In genomic region chr20:10985536-10985935, GRCh38 we compare ENCODE assay signal across 12 cellular contexts.
DNase-seq lines count a peak whose midpoint lies in the region; ATAC-seq, FAIRE-seq and TF ChIP-seq lines count a peak whose summit lies in the region.
"Had no signal": no experiment of that assay in that cellular context is flagged by ENCODE, and none has a peak within 500 bp of the region (broad histone marks: within the 10 kb centered on the region; RNA-seq: fewer than 3 reads in every experiment).

No MANE protein-coding gene starts in this region.

- DNase-seq in H4 (ENCODE audit: low spot score): peak; percentile 9
- peak; percentile 55 for DNase-seq in astrocyte of the hippocampus (ENCODE audit: low read depth, low spot score)
- DNase-seq in foreskin fibroblast: peak; percentile 47 to 71
- DNase-seq in stromal cell of bone marrow (ENCODE audit: low read depth): peak; percentile 93
- DNase-seq in HepG2 (ENCODE audit: low spot score): no peak
- no peak for DNase-seq in activated CD4-positive, alpha-beta T cell treated with anti-CD3 and anti-CD28 coated beads, Interleukin-2, amount 50 U/mL, for 4 hours
- DNase-seq: mesendoderm, substantia nigra had no signal

- no peak for TF ChIP-seq EP300 in HepG2 (IDR thresholded peaks at IDR 0.05; ENCODE audit: low read depth in 2 of 2, low read length in 2 of 2)
- no peak for TF ChIP-seq EP300 in HepG2 (CRISPR knock-in tag; IDR thresholded peaks at IDR 0.05; ENCODE audit: borderline replicate concordance)

- no peaks in the 10 kb centered on the region for H3K79me2 ChIP-seq in HepG2 (ENCODE audit: insufficient read depth, low read length)

- no peaks in the 10 kb centered on the region for H3K4me1 ChIP-seq in HepG2 (ENCODE audit: insufficient read depth, low read length)

- H3K27ac ChIP-seq in HepG2 (ENCODE audit: extremely low read length, insufficient read depth, low read length): no peak overlapping the region
- H3K27ac ChIP-seq: cardiac muscle cell had no signal

- no peak overlapping the region for H3K4me2 ChIP-seq in HepG2 (ENCODE audit: low read depth, low read length)

- FAIRE-seq in HepG2 (lab: Jason Lieb, UNC): no peak
- FAIRE-seq: GM12892 had no signal

- H3K36me3 ChIP-seq in HepG2 (replicated peaks in 1 of 2; ENCODE audit: control insufficient read depth in 1 of 2, insufficient read depth in 2 of 2, low read length in 2 of 2): no peaks in the 10 kb centered on the region
- H3K36me3 ChIP-seq: cardiac muscle cell had no signal

- H3K4me3 ChIP-seq in foreskin fibroblast (ENCODE audit: low read depth in 1 of 2, low read length in 2 of 2) (no peak overlapping the region), HepG2 (replicated peaks in 1 of 3; ENCODE audit: insufficient read depth in 1 of 3, low read depth in 2 of 3, low read length in 3 of 3) (no peak overlapping the region)
- H3K4me3 ChIP-seq: cardiac muscle cell had no signal

- intact Hi-C loops in HepG2 (cut with micrococcal nuclease; ENCODE audit: unreplicated experiment): loop anchor here (10.0 kb wide), 1 partner anchor 521 kb away; no protein-coding TSS in a partner anchor

- no peak for TF ChIP-seq CTCF in foreskin fibroblast (IDR thresholded peaks at IDR 0.05; ENCODE audit: low read depth, low read length)
- no peak for TF ChIP-seq CTCF in HepG2 (CRISPR knock-in tag; IDR thresholded peaks at IDR 0.05)

- ATAC-seq in esophagus mucosa (no peak), HepG2 (no peak), GM21367 (IDR thresholded peaks at IDR 0.05; ENCODE audit: unreplicated experiment) (no peak)

- H3K27me3 ChIP-seq in HepG2 (ENCODE audit: control insufficient read depth in 1 of 2, insufficient read depth in 2 of 2, low read length in 2 of 2): no peaks in the 10 kb centered on the region
- H3K27me3 ChIP-seq: cardiac muscle cell had no signal

- TF ChIP-seq RAD21 in HepG2 (CRISPR knock-in tag; IDR thresholded peaks at IDR 0.05): no peak

- no peaks in the 10 kb centered on the region for H4K20me1 ChIP-seq in HepG2 (ENCODE audit: insufficient read depth, low read length)

- TF ChIP-seq POLR2A in HepG2 (IDR thresholded peaks at IDR 0.05; ENCODE audit: insufficient read depth in 1 of 2, low read depth in 2 of 2, low read length in 2 of 2): no peak

- CTCF ChIA-PET in HepG2 (lab: Yijun Ruan, JAX; ENCODE audit: low intra/inter-chr PET ratio, low total read pairs): no interaction called here

- no peak overlapping the region for H2AFZ ChIP-seq in HepG2 (ENCODE audit: low read length)

- BruUV-seq in HepG2 (replicated peaks; lab: Mats Ljungman, UMichigan): no TSS peak

- H3K9me3 ChIP-seq in HepG2 (ENCODE audit: low read length): no peaks in the 10 kb centered on the region

- POLR2A ChIA-PET in HepG2 (lab: Yijun Ruan, JAX): no interaction called here

- WGBS in HepG2 (ENCODE audit: low lambda C conversion rate): 2% methylated on average over 1 of the region's 1 CpG

- in situ Hi-C loops in HepG2 (cut with HindIII; ENCODE audit: extremely low pct_ligation_motif_present, low pct_unique_long_range_greater_than_20kb): no loop called here

- no peak overlapping the region for H3K9ac ChIP-seq in HepG2 (ENCODE audit: insufficient read depth, low read depth, low read length)

TF ChIP-seq in HepG2, 621 proteins besides CTCF, POLR2A, EP300 and RAD21 (continues in another document):
- no peak for TF ChIP-seq KAT8 (CRISPR knock-in tag; IDR thresholded peaks at IDR 0.05)
- TF ChIP-seq, protein P1, sequence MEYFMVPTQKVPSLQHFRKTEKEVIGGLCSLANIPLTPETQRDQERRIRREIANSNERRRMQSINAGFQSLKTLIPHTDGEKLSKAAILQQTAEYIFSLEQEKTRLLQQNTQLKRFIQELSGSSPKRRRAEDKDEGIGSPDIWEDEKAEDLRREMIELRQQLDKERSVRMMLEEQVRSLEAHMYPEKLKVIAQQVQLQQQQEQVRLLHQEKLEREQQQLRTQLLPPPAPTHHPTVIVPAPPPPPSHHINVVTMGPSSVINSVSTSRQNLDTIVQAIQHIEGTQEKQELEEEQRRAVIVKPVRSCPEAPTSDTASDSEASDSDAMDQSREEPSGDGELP (IDR thresholded peaks at IDR 0.05; ENCODE audit: borderline replicate concordance, low read depth): no peak
- TF ChIP-seq MEIS2 (CRISPR knock-in tag; IDR thresholded peaks at IDR 0.05): no peak
- TF ChIP-seq TCF7 (IDR thresholded peaks at IDR 0.05; ENCODE audit: low read depth): no peak
- TF ChIP-seq, protein P2, sequence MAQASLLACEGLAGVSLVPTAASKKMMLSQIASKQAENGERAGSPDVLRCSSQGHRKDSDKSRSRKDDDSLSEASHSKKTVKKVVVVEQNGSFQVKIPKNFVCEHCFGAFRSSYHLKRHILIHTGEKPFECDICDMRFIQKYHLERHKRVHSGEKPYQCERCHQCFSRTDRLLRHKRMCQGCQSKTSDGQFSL (CRISPR knock-in tag; IDR thresholded peaks at IDR 0.05): no peak
- no peak for TF ChIP-seq POLR2G (IDR thresholded peaks at IDR 0.05; ENCODE audit: low read depth, low read length)
- TF ChIP-seq ZNF180 (CRISPR knock-in tag; IDR thresholded peaks at IDR 0.05; ENCODE audit: borderline replicate concordance, low read depth): no peak
- TF ChIP-seq CEBPB (IDR thresholded peaks at IDR 0.05; ENCODE audit: borderline replicate concordance, low read depth, low read length): no peak
- TF ChIP-seq ZC3H4 (CRISPR knock-in tag; IDR thresholded peaks at IDR 0.05; ENCODE audit: borderline replicate concordance): no peak
- TF ChIP-seq, protein P3, sequence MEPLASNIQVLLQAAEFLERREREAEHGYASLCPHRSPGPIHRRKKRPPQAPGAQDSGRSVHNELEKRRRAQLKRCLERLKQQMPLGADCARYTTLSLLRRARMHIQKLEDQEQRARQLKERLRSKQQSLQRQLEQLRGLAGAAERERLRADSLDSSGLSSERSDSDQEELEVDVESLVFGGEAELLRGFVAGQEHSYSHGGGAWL (CRISPR knock-in tag; IDR thresholded peaks at IDR 0.05): no peak
- no peak for TF ChIP-seq PAF1 (CRISPR knock-in tag; IDR thresholded peaks at IDR 0.05)
- TF ChIP-seq, protein P4, sequence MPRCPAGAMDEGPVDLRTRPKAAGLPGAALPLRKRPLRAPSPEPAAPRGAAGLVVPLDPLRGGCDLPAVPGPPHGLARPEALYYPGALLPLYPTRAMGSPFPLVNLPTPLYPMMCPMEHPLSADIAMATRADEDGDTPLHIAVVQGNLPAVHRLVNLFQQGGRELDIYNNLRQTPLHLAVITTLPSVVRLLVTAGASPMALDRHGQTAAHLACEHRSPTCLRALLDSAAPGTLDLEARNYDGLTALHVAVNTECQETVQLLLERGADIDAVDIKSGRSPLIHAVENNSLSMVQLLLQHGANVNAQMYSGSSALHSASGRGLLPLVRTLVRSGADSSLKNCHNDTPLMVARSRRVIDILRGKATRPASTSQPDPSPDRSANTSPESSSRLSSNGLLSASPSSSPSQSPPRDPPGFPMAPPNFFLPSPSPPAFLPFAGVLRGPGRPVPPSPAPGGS (CRISPR knock-in tag; IDR thresholded peaks at IDR 0.05): no peak
- TF ChIP-seq, protein P5, sequence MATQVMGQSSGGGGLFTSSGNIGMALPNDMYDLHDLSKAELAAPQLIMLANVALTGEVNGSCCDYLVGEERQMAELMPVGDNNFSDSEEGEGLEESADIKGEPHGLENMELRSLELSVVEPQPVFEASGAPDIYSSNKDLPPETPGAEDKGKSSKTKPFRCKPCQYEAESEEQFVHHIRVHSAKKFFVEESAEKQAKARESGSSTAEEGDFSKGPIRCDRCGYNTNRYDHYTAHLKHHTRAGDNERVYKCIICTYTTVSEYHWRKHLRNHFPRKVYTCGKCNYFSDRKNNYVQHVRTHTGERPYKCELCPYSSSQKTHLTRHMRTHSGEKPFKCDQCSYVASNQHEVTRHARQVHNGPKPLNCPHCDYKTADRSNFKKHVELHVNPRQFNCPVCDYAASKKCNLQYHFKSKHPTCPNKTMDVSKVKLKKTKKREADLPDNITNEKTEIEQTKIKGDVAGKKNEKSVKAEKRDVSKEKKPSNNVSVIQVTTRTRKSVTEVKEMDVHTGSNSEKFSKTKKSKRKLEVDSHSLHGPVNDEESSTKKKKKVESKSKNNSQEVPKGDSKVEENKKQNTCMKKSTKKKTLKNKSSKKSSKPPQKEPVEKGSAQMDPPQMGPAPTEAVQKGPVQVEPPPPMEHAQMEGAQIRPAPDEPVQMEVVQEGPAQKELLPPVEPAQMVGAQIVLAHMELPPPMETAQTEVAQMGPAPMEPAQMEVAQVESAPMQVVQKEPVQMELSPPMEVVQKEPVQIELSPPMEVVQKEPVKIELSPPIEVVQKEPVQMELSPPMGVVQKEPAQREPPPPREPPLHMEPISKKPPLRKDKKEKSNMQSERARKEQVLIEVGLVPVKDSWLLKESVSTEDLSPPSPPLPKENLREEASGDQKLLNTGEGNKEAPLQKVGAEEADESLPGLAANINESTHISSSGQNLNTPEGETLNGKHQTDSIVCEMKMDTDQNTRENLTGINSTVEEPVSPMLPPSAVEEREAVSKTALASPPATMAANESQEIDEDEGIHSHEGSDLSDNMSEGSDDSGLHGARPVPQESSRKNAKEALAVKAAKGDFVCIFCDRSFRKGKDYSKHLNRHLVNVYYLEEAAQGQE (IDR thresholded peaks at IDR 0.05; ENCODE audit: borderline replicate concordance in 1 of 2, low read depth in 1 of 2, low read length in 2 of 2): no peak
- TF ChIP-seq ZNF329 (CRISPR knock-in tag; IDR thresholded peaks at IDR 0.05; ENCODE audit: low read depth): no peak
- no peak for TF ChIP-seq TARDBP (CRISPR knock-in tag; IDR thresholded peaks at IDR 0.05)

Comparison
In these comparisons a context has a peak if more than half of its experiments do, and no peak if none do; other contexts are left out.
1. DNase-seq: peak in H4 (single experiment), astrocyte of the hippocampus (single experiment), foreskin fibroblast (2 of 2) and stromal cell of bone marrow (single experiment); none in HepG2 (single experiment) and activated CD4-positive, alpha-beta T cell treated with anti-CD3 and anti-CD28 coated beads, Interleukin-2, amount 50 U/mL, for 4 hours (0 of 2).